Comparison of ENCODE assay signal across 8 cellular contexts in genomic region chr12:6606331-6607131, GRCh38. TPM values are rescaled to one million over a fixed set of nuclear protein-coding genes. Genes with fewer than 3 reads are reported as not detected.
DNase-seq lines count a peak whose midpoint lies in the region; ATAC-seq and TF ChIP-seq lines count a peak whose summit lies in the region.

No MANE protein-coding gene starts in this region.

- H3K9me3 ChIP-seq in SK-N-SH = no peaks in the 10 kb centered on the region

- ATAC-seq in left ventricle myocardium superior (peak; percentile 65), HG02870 (IDR thresholded peaks at IDR 0.05; ENCODE audit: unreplicated experiment) (no peak), GM19324 (IDR thresholded peaks at IDR 0.05; ENCODE audit: low FRiP score, unreplicated experiment) (no peak)

- no peaks in the 10 kb centered on the region for H3K27me3 Mint-ChIP-seq in progenitor cell of endocrine pancreas

- peaks cover 53% of the 10 kb centered on the region for H3K79me2 ChIP-seq in SK-N-SH (ENCODE audit: insufficient read depth)

- peak overlapping the region; percentile 78 for H3K9ac ChIP-seq in SK-N-SH

- CTCF ChIA-PET in SK-N-SH (lab: Yijun Ruan, JAX) = interaction anchor here (0.7 to 3.5 kb wide), 6 partner anchors 36 to 146 kb away, joined by 3 to 17 read pairs (median 3); partner anchors contain the start of gene MLF2

- no peak for TF ChIP-seq RAD21 in SK-N-SH (IDR thresholded peaks at IDR 0.05; ENCODE audit: low read length)

- no peak for TF ChIP-seq EP300 in SK-N-SH (IDR thresholded peaks at IDR 0.05; ENCODE audit: borderline replicate concordance in 1 of 2, low read depth in 1 of 2, low read length in 1 of 2)

- peak overlapping the region; percentile 91 for H3K4me2 ChIP-seq in SK-N-SH

- no peak overlapping the region for H2AFZ ChIP-seq in SK-N-SH (ENCODE audit: low read depth)

- peak overlapping the region; percentile 48 to 90 for H3K4me3 ChIP-seq in SK-N-SH (ENCODE audit: low read depth in 2 of 2, low read length in 1 of 2)

- peaks cover 30% of the 10 kb centered on the region for H3K4me1 Mint-ChIP-seq in progenitor cell of endocrine pancreas (ENCODE audit: low read depth)

- H3K36me3 ChIP-seq in SK-N-SH (replicated peaks in 1 of 2; ENCODE audit: control insufficient read depth in 1 of 2, insufficient read depth in 2 of 2, low read length in 1 of 2) = peaks cover 23 to 30% of the 10 kb centered on the region in 2 experiments

- H3K4me1 ChIP-seq in SK-N-SH (ENCODE audit: control insufficient read depth in 1 of 2, insufficient read depth in 2 of 2, low read depth in 1 of 2, low read length in 1 of 2) = peaks cover 30 to 50% of the 10 kb centered on the region in 2 experiments

- H3K27ac Mint-ChIP-seq in progenitor cell of endocrine pancreas = no peak overlapping the region

- H4K20me1 ChIP-seq in SK-N-SH (ENCODE audit: insufficient read depth) = peaks cover 45% of the 10 kb centered on the region

- H3K27ac ChIP-seq in SK-N-SH (ENCODE audit: low read depth in 2 of 2, low read length in 1 of 2) = peak overlapping the region; percentile 70 to 94
- H3K27ac ChIP-seq in adipose tissue (ENCODE audit: low read depth, low read length) = peak overlapping the region; percentile 28

- no peaks in the 10 kb centered on the region for H3K9me2 ChIP-seq in SK-N-SH

- H3K36me3 Mint-ChIP-seq in progenitor cell of endocrine pancreas (ENCODE audit: insufficient read depth) = peaks cover 16% of the 10 kb centered on the region

- TF ChIP-seq CTCF in SK-N-SH (IDR thresholded peaks at IDR 0.05) (no peak), progenitor cell of endocrine pancreas (IDR thresholded peaks at IDR 0.05; ENCODE audit: unreplicated experiment) (no peak)

- no peak overlapping the region for H3K4me3 Mint-ChIP-seq in progenitor cell of endocrine pancreas (ENCODE audit: low read depth)

- DNase-seq in NK-92 treated with Interleukin-12 subunit alpha and Interleukin-12 subunit beta, amount 100 ng/mL, for 24 hours (lab: John Stamatoyannopoulos, UW) = peak; percentile 55
- DNase-seq in NK-92 (lab: John Stamatoyannopoulos, UW; ENCODE audit: unreplicated experiment) (no peak), SK-N-SH (peak; percentile 72), left ventricle myocardium superior (peak; percentile 84), progenitor cell of endocrine pancreas (ENCODE audit: low spot score, unreplicated experiment) (peak; percentile 58)

- H3F3A ChIP-seq in SK-N-SH (replicated peaks; ENCODE audit: insufficient read depth) = peaks cover 24% of the 10 kb centered on the region

- POLR2A ChIA-PET in SK-N-SH (lab: Yijun Ruan, JAX) = interaction anchor here (1.2 kb wide), 1 partner anchor 38 kb away, joined by 4 read pairs; the partner anchor contains the start of gene NOP2

- under 1% methylated on average over 36 of the region's 70 CpGs for WGBS in SK-N-SH (ENCODE audit: low lambda C conversion rate)
- WGBS in adipose tissue, 3 donors = 1% methylated on average over 50 to 67 of the region's 70 CpGs

- H3K9me3 Mint-ChIP-seq in progenitor cell of endocrine pancreas (ENCODE audit: low read depth) = no peaks in the 10 kb centered on the region

- no peaks in the 10 kb centered on the region for H3K27me3 ChIP-seq in SK-N-SH (ENCODE audit: insufficient read depth)

- intact Hi-C loops in left ventricle myocardium superior (cut with micrococcal nuclease) = no loop called here

TF ChIP-seq in SK-N-SH, 30 proteins besides CTCF, POLR2A, EP300 and RAD21 (continues in another document):
- no peak for TF ChIP-seq IRF3 (IDR thresholded peaks at IDR 0.05; ENCODE audit: low read depth, low read length)
- TF ChIP-seq RCOR1 (IDR thresholded peaks at IDR 0.05; ENCODE audit: low read length) = no peak
- TF ChIP-seq CHD2 (IDR thresholded peaks at IDR 0.05; ENCODE audit: low read length, partially characterized antibody) = no peak
- no peak for TF ChIP-seq FOSL2 (IDR thresholded peaks at IDR 0.05; ENCODE audit: borderline replicate concordance, low read depth)
- TF ChIP-seq REST (IDR thresholded peaks at IDR 0.05; ENCODE audit: low read depth, low read length) = no peak
- no peak for TF ChIP-seq USF1 (IDR thresholded peaks at IDR 0.05; ENCODE audit: borderline replicate concordance, low read depth)
- no peak for TF ChIP-seq FOXM1 (IDR thresholded peaks at IDR 0.05; ENCODE audit: low read depth)
- no peak for TF ChIP-seq PBX3 (IDR thresholded peaks at IDR 0.05)

RNA-seq across cellular contexts. Expression of gene CHD4, which starts 0.6 kb away (rescaled TPM):
- polyA plus RNA-seq in SK-N-SH (2012; rRNA removed) = 85.5 and 90.5 TPM in 2 replicates
- polyA plus RNA-seq in SK-N-SH (2012; cell fraction: cytosol; rRNA removed) = 63.2 and 74.4 TPM in 2 replicates
- polyA plus RNA-seq in SK-N-SH (2012; cell fraction: nucleus; rRNA removed) = 200 and 254 TPM in 2 replicates
- 100 to 1,000 TPM in 1 of 3 donors, 10 to 100 TPM in 2; 77.3 to 133 (median 92.3) TPM for polyA plus RNA-seq in adipose tissue
- 159 TPM for total RNA-seq in left ventricle myocardium superior
- total RNA-seq in progenitor cell of endocrine pancreas = 370 and 406 TPM in 2 replicates

RNA-seq across cellular contexts. Expression of gene LPAR5, which starts 29.2 kb away (rescaled TPM):
- 0.03 and 0.05 TPM in 2 replicates for polyA plus RNA-seq in SK-N-SH (2012; rRNA removed)
- 0.03 and 0.05 TPM in 2 replicates for polyA plus RNA-seq in SK-N-SH (2012; cell fraction: cytosol; rRNA removed)
- polyA plus RNA-seq in SK-N-SH (2012; cell fraction: nucleus; rRNA removed) = 0.15 TPM in 2 replicates
- polyA plus RNA-seq in adipose tissue = 1 to 10 TPM in 1 of 3 donors, under 1 TPM in 2; 0.11 to 1.0 (median 0.35) TPM
- total RNA-seq in left ventricle myocardium superior = 8.6 TPM
- total RNA-seq in progenitor cell of endocrine pancreas = 0.27 TPM in 1 of 2 replicates, not detected in the other

RNA-seq across cellular contexts. Expression of gene NOP2, which starts 38.4 kb away (rescaled TPM):
- 64.5 and 76.2 TPM in 2 replicates for polyA plus RNA-seq in SK-N-SH (2012; rRNA removed)
- polyA plus RNA-seq in SK-N-SH (2012; cell fraction: cytosol; rRNA removed) = 45.2 and 46.3 TPM in 2 replicates
- polyA plus RNA-seq in SK-N-SH (2012; cell fraction: nucleus; rRNA removed) = 283 and 315 TPM in 2 replicates
- polyA plus RNA-seq in adipose tissue = 10 to 100 TPM; 11.8 to 42.9 (median 22.0) TPM
- 16.1 TPM for total RNA-seq in left ventricle myocardium superior
- 95.9 and 96.0 TPM in 2 replicates for total RNA-seq in progenitor cell of endocrine pancreas

RNA-seq across cellular contexts. Expression of gene ACRBP, which starts 40.7 kb away (rescaled TPM):
- 0.71 and 0.88 TPM in 2 replicates for polyA plus RNA-seq in SK-N-SH (2012; rRNA removed)
- polyA plus RNA-seq in SK-N-SH (2012; cell fraction: cytosol; rRNA removed) = 0.35 and 0.58 TPM in 2 replicates
- 5.4 and 6.0 TPM in 2 replicates for polyA plus RNA-seq in SK-N-SH (2012; cell fraction: nucleus; rRNA removed)
- 1 to 10 TPM in 1 of 3 donors, under 1 TPM in 1, not detected in 1; 0.74 to 1.6 TPM for polyA plus RNA-seq in adipose tissue
- 2.2 TPM for total RNA-seq in left ventricle myocardium superior
- total RNA-seq in progenitor cell of endocrine pancreas = 5.0 and 5.6 TPM in 2 replicates

RNA-seq across cellular contexts. Expression of gene IFFO1, which starts 50.7 kb away (rescaled TPM):
- 50.1 and 50.6 TPM in 2 replicates for polyA plus RNA-seq in SK-N-SH (2012; rRNA removed)
- polyA plus RNA-seq in SK-N-SH (2012; cell fraction: cytosol; rRNA removed) = 16.0 and 21.0 TPM in 2 replicates
- polyA plus RNA-seq in SK-N-SH (2012; cell fraction: nucleus; rRNA removed) = 274 and 306 TPM in 2 replicates
- 10 to 100 TPM in 2 of 3 donors, 1 to 10 TPM in 1; 7.3 to 18.7 (median 15.3) TPM for polyA plus RNA-seq in adipose tissue
- total RNA-seq in left ventricle myocardium superior = 14.9 TPM
- 21.7 and 22.3 TPM in 2 replicates for total RNA-seq in progenitor cell of endocrine pancreas
